Comparison of ENCODE assay signal across 2 cellular contexts in genomic region chr19:7515471-7516226, GRCh38.
TF ChIP-seq lines count a peak whose summit lies in the region.

Gene ZNF358, plus strand, starts transcription at chr19:7516103. Its CDS starts 3,140 bp downstream, at chr19:7519243.

TF ChIP-seq in HEK293, 187 proteins besides CTCF, POLR2A, EP300 and RAD21 (continues in another document):
- no peak for TF ChIP-seq ZNF837 (tag by site-specific recombination; IDR thresholded peaks at IDR 0.05)
- 0 out of 2 replicates have a peak, but pooled peaks have one; percentile 25 for TF ChIP-seq REST (tag by site-specific recombination; IDR thresholded peaks at IDR 0.05)
- peak; percentile 46 for TF ChIP-seq YY1 (tag by site-specific recombination; IDR thresholded peaks at IDR 0.05)
- TF ChIP-seq ZFHX2 (tag by site-specific recombination; conservative IDR thresholded peaks at IDR 0.05): 0 out of 2 replicates have a peak, but pooled peaks have one; percentile 15
- no peak for TF ChIP-seq ZSCAN23 (tag by site-specific recombination; IDR thresholded peaks at IDR 0.05)
- no peak for TF ChIP-seq ZNF626 (tag by site-specific recombination; IDR thresholded peaks at IDR 0.05)
- no peak for TF ChIP-seq ZNF19 (tag by site-specific recombination; IDR thresholded peaks at IDR 0.05; ENCODE audit: low read depth)
- peak; percentile 33; the same call in 1 of the 2 replicates for TF ChIP-seq SP7 (tag by site-specific recombination; IDR thresholded peaks at IDR 0.05)
- no peak; the same call in 1 of the 2 replicates for TF ChIP-seq GLI4 (tag by site-specific recombination; IDR thresholded peaks at IDR 0.05)
- TF ChIP-seq ZSCAN30 (tag by site-specific recombination; IDR thresholded peaks at IDR 0.05): 0 out of 2 replicates have a peak, but pooled peaks have one; percentile 53
- TF ChIP-seq ZBTB17 (tag by site-specific recombination; IDR thresholded peaks at IDR 0.05): peak; percentile 95
- TF ChIP-seq ZNF148 (tag by site-specific recombination; IDR thresholded peaks at IDR 0.05; ENCODE audit: borderline replicate concordance): no peak
- TF ChIP-seq ZEB2 (tag by site-specific recombination; IDR thresholded peaks at IDR 0.05): no peak
- TF ChIP-seq ZNF202 (tag by site-specific recombination; IDR thresholded peaks at IDR 0.05; ENCODE audit: borderline replicate concordance): peak; percentile 100
- no peak for TF ChIP-seq ZNF48 (tag by site-specific recombination; IDR thresholded peaks at IDR 0.05)
- TF ChIP-seq ZBTB21 (tag by site-specific recombination; IDR thresholded peaks at IDR 0.05): no peak; the same call in 1 of the 2 replicates
- TF ChIP-seq ZNF214 (tag by site-specific recombination; IDR thresholded peaks at IDR 0.05; ENCODE audit: borderline replicate concordance): no peak
- 0 out of 2 replicates have a peak, but pooled peaks have one; percentile 20 for TF ChIP-seq RBAK (tag by site-specific recombination; IDR thresholded peaks at IDR 0.05)
- TF ChIP-seq ZNF26 (tag by site-specific recombination; IDR thresholded peaks at IDR 0.05): no peak
- TF ChIP-seq GLI2 (tag by site-specific recombination; IDR thresholded peaks at IDR 0.05; ENCODE audit: borderline replicate concordance, low read depth): no peak
- 0 out of 2 replicates have a peak, but pooled peaks have one; percentile 30 for TF ChIP-seq ZNF639 (tag by site-specific recombination; IDR thresholded peaks at IDR 0.05)
- TF ChIP-seq ZNF670 (tag by site-specific recombination; IDR thresholded peaks at IDR 0.05; ENCODE audit: low read depth): no peak

TF ChIP-seq in K562, 482 proteins besides CTCF, POLR2A, EP300 and RAD21 (continued from another document and continues in another):
- no peak for TF ChIP-seq ARID3A (IDR thresholded peaks at IDR 0.05; ENCODE audit: borderline replicate concordance, low read depth, low read length)
- no peak for TF ChIP-seq TEAD1 (CRISPR knock-in tag; IDR thresholded peaks at IDR 0.05)
- TF ChIP-seq KAT2B (IDR thresholded peaks at IDR 0.05; ENCODE audit: low read depth, low read length): no peak
- TF ChIP-seq PRDM10 (IDR thresholded peaks at IDR 0.05; ENCODE audit: partially characterized antibody): no peak
- TF ChIP-seq CLOCK (CRISPR knock-in tag; IDR thresholded peaks at IDR 0.05; ENCODE audit: borderline replicate concordance): no peak
- TF ChIP-seq ZBTB5 (IDR thresholded peaks at IDR 0.05): no peak
- peak; percentile 29 to 58; a peak in 1 of 4 replicates for TF ChIP-seq MLLT1 (IDR thresholded peaks at IDR 0.05)
- no peak for TF ChIP-seq MBD1 (CRISPR knock-in tag; IDR thresholded peaks at IDR 0.05)
- TF ChIP-seq TOE1 (IDR thresholded peaks at IDR 0.05; ENCODE audit: borderline replicate concordance): 0 out of 2 replicates have a peak, but pooled peaks have one; percentile 39
- TF ChIP-seq TOE1 (CRISPR knock-in tag; IDR thresholded peaks at IDR 0.05; ENCODE audit: borderline replicate concordance, low read depth): no peak
- peak; percentile 83; the same call in 1 of the 2 replicates for TF ChIP-seq HBP1 (CRISPR knock-in tag; IDR thresholded peaks at IDR 0.05)
- TF ChIP-seq ZNF184 (CRISPR knock-in tag; IDR thresholded peaks at IDR 0.05): no peak
- 0 out of 4 replicates have a peak, but pooled peaks of 1 of the 2 experiments have one; percentile 22 for TF ChIP-seq TRIM24 (IDR thresholded peaks at IDR 0.05)
- peak; percentile 91 for TF ChIP-seq ZBTB7A (IDR thresholded peaks at IDR 0.05; ENCODE audit: borderline replicate concordance, control insufficient read depth, low read depth, low read length)
- peak; percentile 48; the same call in 1 of the 2 replicates for TF ChIP-seq ZEB2 (IDR thresholded peaks at IDR 0.05)
- TF ChIP-seq ZBTB34 (CRISPR knock-in tag; IDR thresholded peaks at IDR 0.05): no peak
- TF ChIP-seq TRIM25 (IDR thresholded peaks at IDR 0.05; ENCODE audit: borderline replicate concordance): peak; percentile 87; the same call in 1 of the 2 replicates
- peak; percentile 66; the same call in 1 of the 2 replicates for TF ChIP-seq EHMT2 (IDR thresholded peaks at IDR 0.05)
- TF ChIP-seq THRAP3 (IDR thresholded peaks at IDR 0.05; ENCODE audit: borderline replicate concordance): peak; percentile 47; the same call in 1 of the 2 replicates
- TF ChIP-seq ILF3 (IDR thresholded peaks at IDR 0.05; ENCODE audit: borderline replicate concordance): no peak
- TF ChIP-seq CREB5 (CRISPR knock-in tag; IDR thresholded peaks at IDR 0.05): no peak
